In the genomic region with DNA sequence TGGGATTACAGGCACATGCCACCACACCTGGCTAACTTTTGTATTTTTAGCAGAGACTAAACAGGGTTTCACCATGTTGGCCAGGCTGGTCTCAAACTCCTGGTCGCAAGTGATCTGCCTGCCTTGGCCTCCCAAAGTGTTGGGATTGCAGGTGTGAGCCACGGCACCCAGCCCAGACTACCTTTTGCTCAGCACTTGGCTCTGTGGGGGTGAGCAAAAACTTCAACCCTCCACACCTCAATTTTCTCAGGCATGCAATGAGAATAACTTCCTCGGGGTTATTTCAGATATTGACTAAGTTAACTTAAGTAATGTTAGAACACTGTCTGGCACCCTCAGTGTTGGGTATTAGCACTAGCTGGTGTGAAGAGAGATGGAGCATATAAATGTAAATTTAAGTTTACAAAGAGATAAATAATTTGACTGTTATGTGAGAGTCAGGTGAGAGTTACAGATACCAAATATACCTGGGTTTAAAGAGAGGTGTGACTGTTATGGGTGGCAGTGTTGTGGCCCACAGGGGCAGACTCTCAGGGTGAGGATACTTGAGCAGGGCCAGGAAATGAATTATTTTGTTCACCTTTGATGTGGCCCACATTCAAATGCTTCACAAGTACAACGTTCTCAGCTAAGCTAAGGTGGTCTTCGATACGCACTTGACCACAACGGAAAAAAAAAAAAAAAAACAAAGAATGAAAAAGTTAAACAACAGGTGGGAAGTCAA, we compare ENCODE assay signal across 13 cellular contexts. TPM values are rescaled to one million over a fixed set of nuclear protein-coding genes. Genes with fewer than 3 reads are reported as not detected.
DNase-seq lines count a peak whose midpoint lies in the region; ATAC-seq and TF ChIP-seq lines count a peak whose summit lies in the region.
"Had no signal": no experiment of that assay in that cellular context is flagged by ENCODE, and none has a peak within 500 bp of the region (broad histone marks: within the 10 kb centered on the region; RNA-seq: fewer than 3 reads in every experiment).

No MANE protein-coding gene starts in this region.

- H3K27ac ChIP-seq in CD4-positive, alpha-beta T cell (ENCODE audit: low read depth, low read length): peak overlapping the region; percentile 77
- H3K27ac ChIP-seq: tibial artery had no signal

- H3K27me3 ChIP-seq in CD4-positive, alpha-beta T cell (ENCODE audit: control insufficient read depth, insufficient read depth, low read length): no peaks in the 10 kb centered on the region
- H3K27me3 ChIP-seq: heart left ventricle had no signal

- intact Hi-C loops in CD4-positive, alpha-beta T cell (cut with DNase I, micrococcal nuclease): loop anchor here in 1 of 2 experiments (5.0 kb wide), 1 partner anchor 33 kb away; no protein-coding TSS in a partner anchor

- H3K36me3 Mint-ChIP-seq in CD4-positive, alpha-beta T cell (ENCODE audit: low read depth): peaks cover 5% of the 10 kb centered on the region
- H3K36me3 Mint-ChIP-seq in activated T-helper 17 cell treated with anti-CD3 and anti-CD28 coated beads, Interleukin-2, amount 50 U/mL, for 72 hours (ENCODE audit: low read depth): no peaks in the 10 kb centered on the region

- POLR2A ChIA-PET in CD4-positive, alpha-beta T cell (lab: Charles Lee): interaction anchor here (0.7 to 7.1 kb wide), 22 partner anchors 8 to 743 kb away, joined by 3 to 169 read pairs (median 6); a partner anchor contains a TSS

- no peaks in the 10 kb centered on the region for H3K9me3 Mint-ChIP-seq in CD4-positive, alpha-beta T cell
- no peaks in the 10 kb centered on the region for H3K9me3 Mint-ChIP-seq in activated T-helper 17 cell treated with anti-CD3 and anti-CD28 coated beads, Interleukin-2, amount 50 U/mL, for 72 hours

- H3K27ac Mint-ChIP-seq in CD4-positive, alpha-beta T cell: peak overlapping the region; percentile 100
- H3K27ac Mint-ChIP-seq in activated T-helper 17 cell treated with anti-CD3 and anti-CD28 coated beads, Interleukin-2, amount 50 U/mL, for 72 hours: peak overlapping the region; percentile 96

- CTCF ChIA-PET in CD4-positive, alpha-beta T cell (lab: Charles Lee): interaction anchor here (0.6 to 1.4 kb wide), 10 partner anchors 8 to 691 kb away, joined by 3 to 5 read pairs (median 3); a partner anchor contains a TSS

- peak overlapping the region; percentile 61 for H3K4me3 Mint-ChIP-seq in CD4-positive, alpha-beta T cell
- H3K4me3 Mint-ChIP-seq in activated T-helper 17 cell treated with anti-CD3 and anti-CD28 coated beads, Interleukin-2, amount 50 U/mL, for 72 hours: peak overlapping the region; percentile 46

- no peak for TF ChIP-seq CTCF in CD4-positive, alpha-beta T cell (IDR thresholded peaks at IDR 0.05)

- no peaks in the 10 kb centered on the region for H3K9me3 ChIP-seq in CD4-positive, alpha-beta T cell (ENCODE audit: control insufficient read depth, low read length)
- H3K9me3 ChIP-seq: tibial artery had no signal

- peak; percentile 43 for ATAC-seq in CD4-positive, alpha-beta T cell (ENCODE audit: poor library complexity)
- ATAC-seq in GM19035 (IDR thresholded peaks at IDR 0.05; ENCODE audit: unreplicated experiment) (peak; percentile 14), HG03159 (IDR thresholded peaks at IDR 0.05; ENCODE audit: unreplicated experiment) (peak; percentile 3)
- peak; percentile 15 for ATAC-seq in activated T-helper 17 cell treated with anti-CD3 and anti-CD28 coated beads, Interleukin-2, amount 50 U/mL, for 72 hours (replicated peaks)
- ATAC-seq: heart left ventricle had no signal

- DNase-seq in CD4-positive, alpha-beta T cell: peak in 7 of 10 experiments; percentile 12 to 32 (median 26)
- no peak for DNase-seq in inferior parietal cortex (ENCODE audit: extremely low spot score)
- DNase-seq in cerebellar nuclear complex (lab: John Stamatoyannopoulos, UW): no peak
- DNase-seq in COR-L47 (lab: John Stamatoyannopoulos, UW): no peak
- DNase-seq in GM03348 (ENCODE audit: low spot score): no peak
- DNase-seq: Calu3, heart left ventricle, tibial artery had no signal

- H3K27me3 Mint-ChIP-seq in CD4-positive, alpha-beta T cell: no peaks in the 10 kb centered on the region
- H3K27me3 Mint-ChIP-seq in activated T-helper 17 cell treated with anti-CD3 and anti-CD28 coated beads, Interleukin-2, amount 50 U/mL, for 72 hours: no peaks in the 10 kb centered on the region

- H3K4me1 Mint-ChIP-seq in CD4-positive, alpha-beta T cell (ENCODE audit: low read depth): peaks cover 83% of the 10 kb centered on the region
- peaks cover 32% of the 10 kb centered on the region for H3K4me1 Mint-ChIP-seq in activated T-helper 17 cell treated with anti-CD3 and anti-CD28 coated beads, Interleukin-2, amount 50 U/mL, for 72 hours

RNA-seq across cellular contexts. Expression of a gene that starts 29.0 kb away (rescaled TPM):
- total RNA-seq in CD4-positive, alpha-beta T cell: 10 to 100 TPM in 1 of 2 experiments, 1 to 10 TPM in 1; 7.0 to 10.5 TPM
- 10 to 100 TPM; 64.2 to 75.9 TPM for total RNA-seq in activated T-helper 17 cell treated with anti-CD3 and anti-CD28 coated beads, Interleukin-2, amount 50 U/mL, for 72 hours

RNA-seq across cellular contexts. Expression of a gene that starts 32.7 kb away (rescaled TPM):
- total RNA-seq in CD4-positive, alpha-beta T cell: 1 to 10 TPM; 8.4 to 9.6 TPM
- 10 to 100 TPM; 24.0 to 52.1 TPM for total RNA-seq in activated T-helper 17 cell treated with anti-CD3 and anti-CD28 coated beads, Interleukin-2, amount 50 U/mL, for 72 hours
- total RNA-seq: Calu3, chondrocyte, heart left ventricle, NCI-H460 had no signal

RNA-seq across cellular contexts. Expression of a gene that starts 41.7 kb away (rescaled TPM):
- 100 to 1,000 TPM; 168 to 185 TPM for total RNA-seq in CD4-positive, alpha-beta T cell
- total RNA-seq in activated T-helper 17 cell treated with anti-CD3 and anti-CD28 coated beads, Interleukin-2, amount 50 U/mL, for 72 hours: 100 to 1,000 TPM; 300 to 381 TPM

Comparison
In these comparisons a context has a peak if more than half of its experiments do, and no peak if none do; other contexts are left out.
1. DNase-seq: peak in CD4-positive, alpha-beta T cell (7 of 10); none in inferior parietal cortex (single experiment), cerebellar nuclear complex (0 of 2), COR-L47 (single experiment) and GM03348 (single experiment).
2. RNA of a gene that starts 29.0 kb away (total RNA-seq): 64.2 to 75.9 TPM in activated T-helper 17 cell treated with anti-CD3 and anti-CD28 coated beads, Interleukin-2, amount 50 U/mL, for 72 hours; 7.0 to 10.5 TPM in CD4-positive, alpha-beta T cell; every median in the first group is over 4 times any median in the second.
3. Peak in every context shown above with its lines, with median percentiles within 50 percentile points of each other: ATAC-seq.